Comparison of ENCODE assay signal across 1 cellular context in genomic region chr22:39528080-39528661, GRCh38.
A peak's percentile ranks its signal among the peaks of the same experiment; 100 is the strongest.
TF ChIP-seq lines count a peak whose summit lies in the region.

No MANE protein-coding gene starts in this region.

TF ChIP-seq in GM12878, 131 proteins besides CTCF, POLR2A, EP300 and RAD21 (continues in another document):
- TF ChIP-seq SMAD1 (IDR thresholded peaks at IDR 0.05; ENCODE audit: low read depth, partially characterized antibody) (no peak), HDAC2 (IDR thresholded peaks at IDR 0.05) (no peak), ZNF384 (IDR thresholded peaks at IDR 0.05; ENCODE audit: borderline replicate concordance, low read depth, low read length) (no peak), TBL1XR1 (IDR thresholded peaks at IDR 0.05; ENCODE audit: low read depth, low read length) (no peak), NFIC (IDR thresholded peaks at IDR 0.05; ENCODE audit: low read depth, low read length) (no peak), EGR1 (IDR thresholded peaks at IDR 0.05; ENCODE audit: borderline replicate concordance in 1 of 2, low read depth in 2 of 2, low read length in 2 of 2) (peak in 1 of 2 experiments; percentile 38; a peak in 1 of 3 replicates), STAT3 (IDR thresholded peaks at IDR 0.05; ENCODE audit: low read depth, low read length) (no peak), MEF2A (IDR thresholded peaks at IDR 0.05; ENCODE audit: insufficient read depth, low read depth, low read length) (no peak), PAX5 (IDR thresholded peaks at IDR 0.05; ENCODE audit: borderline replicate concordance, low read depth, low read length) (no peak), HDGF (IDR thresholded peaks at IDR 0.05) (peak; percentile 96; the same call in 1 of the 2 replicates), POU2F2 (IDR thresholded peaks at IDR 0.05; ENCODE audit: borderline replicate concordance, low read depth, low read length) (no peak), MEF2B (IDR thresholded peaks at IDR 0.05; ENCODE audit: partially characterized antibody, poor library complexity, severe bottlenecking) (no peak), POLR2AphosphoS5 (IDR thresholded peaks at IDR 0.05; ENCODE audit: low read length) (no peak; the same call in 1 of the 2 replicates), MTA3 (IDR thresholded peaks at IDR 0.05; ENCODE audit: borderline replicate concordance, low read length) (no peak), JUNB (IDR thresholded peaks at IDR 0.05) (no peak), TCF3 (IDR thresholded peaks at IDR 0.05; ENCODE audit: borderline replicate concordance, insufficient read depth, low read depth, low read length) (no peak), BMI1 (IDR thresholded peaks at IDR 0.05; ENCODE audit: borderline replicate concordance) (no peak), ZNF207 (IDR thresholded peaks at IDR 0.05; ENCODE audit: borderline replicate concordance) (no peak), NBN (IDR thresholded peaks at IDR 0.05) (peak; percentile 50), ZNF622 (IDR thresholded peaks at IDR 0.05) (no peak), NR2C1 (IDR thresholded peaks at IDR 0.05) (no peak), NR2F1 (conservative IDR thresholded peaks at IDR 0.05) (peak; percentile 41; the same call in 1 of the 2 replicates), PAX8 (IDR thresholded peaks at IDR 0.05) (no peak), PML (IDR thresholded peaks at IDR 0.05; ENCODE audit: low read length) (no peak), CBFB (IDR thresholded peaks at IDR 0.05; ENCODE audit: low read depth) (no peak), YY1 (IDR thresholded peaks at IDR 0.05; ENCODE audit: low read depth, low read length) (no peak), CBX5 (IDR thresholded peaks at IDR 0.05; ENCODE audit: low read depth) (no peak), ZBTB4 (CRISPR knock-in tag; IDR thresholded peaks at IDR 0.05) (no peak), WRNIP1 (IDR thresholded peaks at IDR 0.05; ENCODE audit: borderline replicate concordance, low read depth, low read length) (no peak; the same call in 1 of the 2 replicates), KLF5 (IDR thresholded peaks at IDR 0.05; ENCODE audit: partially characterized antibody) (no peak), ESRRA (IDR thresholded peaks at IDR 0.05; ENCODE audit: low read length) (no peak), SIX5 (IDR thresholded peaks at IDR 0.05; ENCODE audit: low read depth, low read length, severe bottlenecking) (no peak), PBX3 (IDR thresholded peaks at IDR 0.05; ENCODE audit: insufficient replicate concordance, low read depth, low read length) (peak; percentile 55), IKZF2 (IDR thresholded peaks at IDR 0.05) (peak in 1 of 2 experiments; percentile 15; a peak in 2 of 4 replicates), ELK1 (IDR thresholded peaks at IDR 0.05; ENCODE audit: low read depth, low read length) (no peak)
- TF ChIP-seq, protein P1, sequence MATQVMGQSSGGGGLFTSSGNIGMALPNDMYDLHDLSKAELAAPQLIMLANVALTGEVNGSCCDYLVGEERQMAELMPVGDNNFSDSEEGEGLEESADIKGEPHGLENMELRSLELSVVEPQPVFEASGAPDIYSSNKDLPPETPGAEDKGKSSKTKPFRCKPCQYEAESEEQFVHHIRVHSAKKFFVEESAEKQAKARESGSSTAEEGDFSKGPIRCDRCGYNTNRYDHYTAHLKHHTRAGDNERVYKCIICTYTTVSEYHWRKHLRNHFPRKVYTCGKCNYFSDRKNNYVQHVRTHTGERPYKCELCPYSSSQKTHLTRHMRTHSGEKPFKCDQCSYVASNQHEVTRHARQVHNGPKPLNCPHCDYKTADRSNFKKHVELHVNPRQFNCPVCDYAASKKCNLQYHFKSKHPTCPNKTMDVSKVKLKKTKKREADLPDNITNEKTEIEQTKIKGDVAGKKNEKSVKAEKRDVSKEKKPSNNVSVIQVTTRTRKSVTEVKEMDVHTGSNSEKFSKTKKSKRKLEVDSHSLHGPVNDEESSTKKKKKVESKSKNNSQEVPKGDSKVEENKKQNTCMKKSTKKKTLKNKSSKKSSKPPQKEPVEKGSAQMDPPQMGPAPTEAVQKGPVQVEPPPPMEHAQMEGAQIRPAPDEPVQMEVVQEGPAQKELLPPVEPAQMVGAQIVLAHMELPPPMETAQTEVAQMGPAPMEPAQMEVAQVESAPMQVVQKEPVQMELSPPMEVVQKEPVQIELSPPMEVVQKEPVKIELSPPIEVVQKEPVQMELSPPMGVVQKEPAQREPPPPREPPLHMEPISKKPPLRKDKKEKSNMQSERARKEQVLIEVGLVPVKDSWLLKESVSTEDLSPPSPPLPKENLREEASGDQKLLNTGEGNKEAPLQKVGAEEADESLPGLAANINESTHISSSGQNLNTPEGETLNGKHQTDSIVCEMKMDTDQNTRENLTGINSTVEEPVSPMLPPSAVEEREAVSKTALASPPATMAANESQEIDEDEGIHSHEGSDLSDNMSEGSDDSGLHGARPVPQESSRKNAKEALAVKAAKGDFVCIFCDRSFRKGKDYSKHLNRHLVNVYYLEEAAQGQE (IDR thresholded peaks at IDR 0.05; ENCODE audit: low read depth, low read length): no peak
- TF ChIP-seq, protein P2, sequence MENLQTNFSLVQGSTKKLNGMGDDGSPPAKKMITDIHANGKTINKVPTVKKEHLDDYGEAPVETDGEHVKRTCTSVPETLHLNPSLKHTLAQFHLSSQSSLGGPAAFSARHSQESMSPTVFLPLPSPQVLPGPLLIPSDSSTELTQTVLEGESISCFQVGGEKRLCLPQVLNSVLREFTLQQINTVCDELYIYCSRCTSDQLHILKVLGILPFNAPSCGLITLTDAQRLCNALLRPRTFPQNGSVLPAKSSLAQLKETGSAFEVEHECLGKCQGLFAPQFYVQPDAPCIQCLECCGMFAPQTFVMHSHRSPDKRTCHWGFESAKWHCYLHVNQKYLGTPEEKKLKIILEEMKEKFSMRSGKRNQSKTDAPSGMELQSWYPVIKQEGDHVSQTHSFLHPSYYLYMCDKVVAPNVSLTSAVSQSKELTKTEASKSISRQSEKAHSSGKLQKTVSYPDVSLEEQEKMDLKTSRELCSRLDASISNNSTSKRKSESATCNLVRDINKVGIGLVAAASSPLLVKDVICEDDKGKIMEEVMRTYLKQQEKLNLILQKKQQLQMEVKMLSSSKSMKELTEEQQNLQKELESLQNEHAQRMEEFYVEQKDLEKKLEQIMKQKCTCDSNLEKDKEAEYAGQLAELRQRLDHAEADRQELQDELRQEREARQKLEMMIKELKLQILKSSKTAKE (IDR thresholded peaks at IDR 0.05; ENCODE audit: low read depth, poor library complexity, severe bottlenecking): no peak
- TF ChIP-seq, protein P3, sequence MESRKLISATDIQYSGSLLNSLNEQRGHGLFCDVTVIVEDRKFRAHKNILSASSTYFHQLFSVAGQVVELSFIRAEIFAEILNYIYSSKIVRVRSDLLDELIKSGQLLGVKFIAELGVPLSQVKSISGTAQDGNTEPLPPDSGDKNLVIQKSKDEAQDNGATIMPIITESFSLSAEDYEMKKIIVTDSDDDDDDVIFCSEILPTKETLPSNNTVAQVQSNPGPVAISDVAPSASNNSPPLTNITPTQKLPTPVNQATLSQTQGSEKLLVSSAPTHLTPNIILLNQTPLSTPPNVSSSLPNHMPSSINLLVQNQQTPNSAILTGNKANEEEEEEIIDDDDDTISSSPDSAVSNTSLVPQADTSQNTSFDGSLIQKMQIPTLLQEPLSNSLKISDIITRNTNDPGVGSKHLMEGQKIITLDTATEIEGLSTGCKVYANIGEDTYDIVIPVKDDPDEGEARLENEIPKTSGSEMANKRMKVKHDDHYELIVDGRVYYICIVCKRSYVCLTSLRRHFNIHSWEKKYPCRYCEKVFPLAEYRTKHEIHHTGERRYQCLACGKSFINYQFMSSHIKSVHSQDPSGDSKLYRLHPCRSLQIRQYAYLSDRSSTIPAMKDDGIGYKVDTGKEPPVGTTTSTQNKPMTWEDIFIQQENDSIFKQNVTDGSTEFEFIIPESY (IDR thresholded peaks at IDR 0.05): no peak
- TF ChIP-seq, protein P4, sequence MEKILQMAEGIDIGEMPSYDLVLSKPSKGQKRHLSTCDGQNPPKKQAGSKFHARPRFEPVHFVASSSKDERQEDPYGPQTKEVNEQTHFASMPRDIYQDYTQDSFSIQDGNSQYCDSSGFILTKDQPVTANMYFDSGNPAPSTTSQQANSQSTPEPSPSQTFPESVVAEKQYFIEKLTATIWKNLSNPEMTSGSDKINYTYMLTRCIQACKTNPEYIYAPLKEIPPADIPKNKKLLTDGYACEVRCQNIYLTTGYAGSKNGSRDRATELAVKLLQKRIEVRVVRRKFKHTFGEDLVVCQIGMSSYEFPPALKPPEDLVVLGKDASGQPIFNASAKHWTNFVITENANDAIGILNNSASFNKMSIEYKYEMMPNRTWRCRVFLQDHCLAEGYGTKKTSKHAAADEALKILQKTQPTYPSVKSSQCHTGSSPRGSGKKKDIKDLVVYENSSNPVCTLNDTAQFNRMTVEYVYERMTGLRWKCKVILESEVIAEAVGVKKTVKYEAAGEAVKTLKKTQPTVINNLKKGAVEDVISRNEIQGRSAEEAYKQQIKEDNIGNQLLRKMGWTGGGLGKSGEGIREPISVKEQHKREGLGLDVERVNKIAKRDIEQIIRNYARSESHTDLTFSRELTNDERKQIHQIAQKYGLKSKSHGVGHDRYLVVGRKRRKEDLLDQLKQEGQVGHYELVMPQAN (conservative IDR thresholded peaks at IDR 0.05): no peak; the same call in 1 of the 2 replicates
- TF ChIP-seq, protein P5, sequence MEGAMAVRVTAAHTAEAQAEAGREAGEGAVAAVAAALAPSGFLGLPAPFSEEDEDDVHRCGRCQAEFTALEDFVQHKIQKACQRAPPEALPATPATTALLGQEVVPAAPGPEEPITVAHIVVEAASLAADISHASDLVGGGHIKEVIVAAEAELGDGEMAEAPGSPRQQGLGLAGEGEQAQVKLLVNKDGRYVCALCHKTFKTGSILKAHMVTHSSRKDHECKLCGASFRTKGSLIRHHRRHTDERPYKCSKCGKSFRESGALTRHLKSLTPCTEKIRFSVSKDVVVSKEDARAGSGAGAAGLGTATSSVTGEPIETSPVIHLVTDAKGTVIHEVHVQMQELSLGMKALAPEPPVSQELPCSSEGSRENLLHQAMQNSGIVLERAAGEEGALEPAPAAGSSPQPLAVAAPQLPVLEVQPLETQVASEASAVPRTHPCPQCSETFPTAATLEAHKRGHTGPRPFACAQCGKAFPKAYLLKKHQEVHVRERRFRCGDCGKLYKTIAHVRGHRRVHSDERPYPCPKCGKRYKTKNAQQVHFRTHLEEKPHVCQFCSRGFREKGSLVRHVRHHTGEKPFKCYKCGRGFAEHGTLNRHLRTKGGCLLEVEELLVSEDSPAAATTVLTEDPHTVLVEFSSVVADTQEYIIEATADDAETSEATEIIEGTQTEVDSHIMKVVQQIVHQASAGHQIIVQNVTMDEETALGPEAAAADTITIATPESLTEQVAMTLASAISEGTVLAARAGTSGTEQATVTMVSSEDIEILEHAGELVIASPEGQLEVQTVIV (IDR thresholded peaks at IDR 0.05; ENCODE audit: borderline replicate concordance, partially characterized antibody): no peak
- TF ChIP-seq, protein P6, sequence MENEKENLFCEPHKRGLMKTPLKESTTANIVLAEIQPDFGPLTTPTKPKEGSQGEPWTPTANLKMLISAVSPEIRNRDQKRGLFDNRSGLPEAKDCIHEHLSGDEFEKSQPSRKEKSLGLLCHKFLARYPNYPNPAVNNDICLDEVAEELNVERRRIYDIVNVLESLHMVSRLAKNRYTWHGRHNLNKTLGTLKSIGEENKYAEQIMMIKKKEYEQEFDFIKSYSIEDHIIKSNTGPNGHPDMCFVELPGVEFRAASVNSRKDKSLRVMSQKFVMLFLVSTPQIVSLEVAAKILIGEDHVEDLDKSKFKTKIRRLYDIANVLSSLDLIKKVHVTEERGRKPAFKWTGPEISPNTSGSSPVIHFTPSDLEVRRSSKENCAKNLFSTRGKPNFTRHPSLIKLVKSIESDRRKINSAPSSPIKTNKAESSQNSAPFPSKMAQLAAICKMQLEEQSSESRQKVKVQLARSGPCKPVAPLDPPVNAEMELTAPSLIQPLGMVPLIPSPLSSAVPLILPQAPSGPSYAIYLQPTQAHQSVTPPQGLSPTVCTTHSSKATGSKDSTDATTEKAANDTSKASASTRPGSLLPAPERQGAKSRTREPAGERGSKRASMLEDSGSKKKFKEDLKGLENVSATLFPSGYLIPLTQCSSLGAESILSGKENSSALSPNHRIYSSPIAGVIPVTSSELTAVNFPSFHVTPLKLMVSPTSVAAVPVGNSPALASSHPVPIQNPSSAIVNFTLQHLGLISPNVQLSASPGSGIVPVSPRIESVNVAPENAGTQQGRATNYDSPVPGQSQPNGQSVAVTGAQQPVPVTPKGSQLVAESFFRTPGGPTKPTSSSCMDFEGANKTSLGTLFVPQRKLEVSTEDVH (IDR thresholded peaks at IDR 0.05; ENCODE audit: low read depth, partially characterized antibody): no peak
